9 cellular contexts compared by ENCODE assay signal in genomic region chr2:111705711-111706323, GRCh38.
DNase-seq lines count a peak whose midpoint lies in the region; ATAC-seq and TF ChIP-seq lines count a peak whose summit lies in the region.
"Had no signal": no experiment of that assay in that cellular context is flagged by ENCODE, and none has a peak within 500 bp of the region (broad histone marks: within the 10 kb centered on the region; RNA-seq: fewer than 3 reads in every experiment).

No MANE protein-coding gene starts in this region.

- H4K20me1 ChIP-seq in neural progenitor cell (ENCODE audit: low read depth) = no peaks in the 10 kb centered on the region

- H3K9ac ChIP-seq in neural progenitor cell = no peak overlapping the region

- peaks cover 40% of the 10 kb centered on the region for H3F3A ChIP-seq in neural progenitor cell (ENCODE audit: low read depth)

- H3K9me3 Mint-ChIP-seq in T-cell (no peaks in the 10 kb centered on the region), neural progenitor cell (no peaks in the 10 kb centered on the region)
- H3K9me3 Mint-ChIP-seq in dendritic cell treated with granulocyte-macrophage colony-stimulating factor and Interleukin-4, amounts not matched to agents 40 ng/mL and 50 ng/mL, for 4 days = no peaks in the 10 kb centered on the region

- peaks cover 68% of the 10 kb centered on the region for H3K4me1 ChIP-seq in neural progenitor cell

- peak overlapping the region; percentile 97 for H3K27ac ChIP-seq in neural progenitor cell
- H3K27ac ChIP-seq: ascending aorta had no signal

- H3K4me3 ChIP-seq in H7 (ENCODE audit: insufficient read depth, low read depth, low read length) = no peak overlapping the region
- H3K4me3 ChIP-seq in neural progenitor cell = no peak overlapping the region
- H3K4me3 ChIP-seq: ascending aorta had no signal

- H3K36me3 ChIP-seq in H7 (replicated peaks; ENCODE audit: control insufficient read depth, insufficient read depth, low read length) = no peaks in the 10 kb centered on the region
- no peaks in the 10 kb centered on the region for H3K36me3 ChIP-seq in neural progenitor cell
- H3K36me3 ChIP-seq: ascending aorta had no signal

- peak; percentile 90 for ATAC-seq in GM18498 (IDR thresholded peaks at IDR 0.05; ENCODE audit: unreplicated experiment)
- peak; percentile 62 to 79 (median 70) for ATAC-seq in T-cell (replicated peaks in 1 of 4)

- H2AFZ ChIP-seq in neural progenitor cell (replicated peaks) = no peak overlapping the region

- H3K27me3 Mint-ChIP-seq in T-cell = peaks cover 3% of the 10 kb centered on the region in 2 donors
- H3K27me3 Mint-ChIP-seq in dendritic cell treated with granulocyte-macrophage colony-stimulating factor and Interleukin-4, amounts not matched to agents 40 ng/mL and 50 ng/mL, for 4 days = peaks cover 5% of the 10 kb centered on the region
- peaks cover 8% of the 10 kb centered on the region for H3K27me3 Mint-ChIP-seq in neural progenitor cell (ENCODE audit: insufficient read depth, low read depth)

- H3K4me2 ChIP-seq in neural progenitor cell = peak overlapping the region; percentile 7

- H3K4me3 Mint-ChIP-seq in T-cell (no peak overlapping the region), neural progenitor cell (peak overlapping the region; percentile 21)
- no peak overlapping the region for H3K4me3 Mint-ChIP-seq in dendritic cell treated with granulocyte-macrophage colony-stimulating factor and Interleukin-4, amounts not matched to agents 40 ng/mL and 50 ng/mL, for 4 days

- no peaks in the 10 kb centered on the region for H3K36me3 Mint-ChIP-seq in T-cell
- H3K36me3 Mint-ChIP-seq in dendritic cell treated with granulocyte-macrophage colony-stimulating factor and Interleukin-4, amounts not matched to agents 40 ng/mL and 50 ng/mL, for 4 days (ENCODE audit: low read depth) = no peaks in the 10 kb centered on the region
- H3K36me3 Mint-ChIP-seq in neural progenitor cell = no peaks in the 10 kb centered on the region

- H3K27ac Mint-ChIP-seq in T-cell = peak overlapping the region; percentile 17 to 81
- H3K27ac Mint-ChIP-seq in dendritic cell treated with granulocyte-macrophage colony-stimulating factor and Interleukin-4, amounts not matched to agents 40 ng/mL and 50 ng/mL, for 4 days = peak overlapping the region; percentile 31
- peak overlapping the region; percentile 97 for H3K27ac Mint-ChIP-seq in neural progenitor cell

- intact Hi-C loops in dendritic cell treated with granulocyte-macrophage colony-stimulating factor and Interleukin-4, amounts not matched to agents 40 ng/mL and 50 ng/mL, for 4 days (cut with micrococcal nuclease) = loop anchor here (10.0 kb wide), 1 partner anchor 891 kb away; no protein-coding TSS in a partner anchor

- CTCF ChIA-PET in T-cell (lab: Charles Lee) = no interaction called here

- no peaks in the 10 kb centered on the region for H3K9me3 ChIP-seq in neural progenitor cell (ENCODE audit: low read depth)
- H3K9me3 ChIP-seq: ascending aorta had no signal

- in situ Hi-C loops in KBM-7 (cut with MboI; ENCODE audit: low pct_unique_long_range_greater_than_20kb, low sequenced_read_pairs) = no loop called here

- POLR2A ChIA-PET in T-cell (lab: Charles Lee) = no interaction called here

- H3K79me2 ChIP-seq in neural progenitor cell (ENCODE audit: low read depth) = no peaks in the 10 kb centered on the region

- TF ChIP-seq CTCF in neural progenitor cell (IDR thresholded peaks at IDR 0.05) = no peak

- H3K27me3 ChIP-seq in H7 (ENCODE audit: control insufficient read depth, insufficient read depth, low read length) (no peaks in the 10 kb centered on the region), neural progenitor cell (no peaks in the 10 kb centered on the region)
- H3K27me3 ChIP-seq: ascending aorta had no signal

- DNase-seq in H7 (peak; percentile 83), KBM-7 (peak; percentile 73), T-cell (peak in 3 of 34 experiments; percentile 5 to 26 (median 18)), neural progenitor cell (ENCODE audit: low spot score) (peak; percentile 90), cortex of kidney (lab: John Stamatoyannopoulos, UW) (no peak), superior temporal gyrus (ENCODE audit: extremely low spot score) (no peak)

- H3K4me1 Mint-ChIP-seq in T-cell = peaks cover 6 to 28% (median 19%) of the 10 kb centered on the region in 3 donors
- H3K4me1 Mint-ChIP-seq in dendritic cell treated with granulocyte-macrophage colony-stimulating factor and Interleukin-4, amounts not matched to agents 40 ng/mL and 50 ng/mL, for 4 days (ENCODE audit: low read depth) = peaks cover 50% of the 10 kb centered on the region
- H3K4me1 Mint-ChIP-seq in neural progenitor cell = peaks cover 54% of the 10 kb centered on the region

Comparison
In these comparisons a context has a peak if more than half of its experiments do, and no peak if none do; other contexts are left out.
1. DNase-seq: peak in H7 (single experiment), KBM-7 (single experiment) and neural progenitor cell (single experiment); none in cortex of kidney (single experiment) and superior temporal gyrus (single experiment).
2. H3K27ac Mint-ChIP-seq: peak in every context shown above with its lines; median percentile 97 in neural progenitor cell; 49 in T-cell; 31 in dendritic cell treated with granulocyte-macrophage colony-stimulating factor and Interleukin-4, amounts not matched to agents 40 ng/mL and 50 ng/mL, for 4 days.